ENCODE assay signal across 10 cellular contexts in genomic region chr20:62551408-62552323, GRCh38.
DNase-seq lines count a peak whose midpoint lies in the region; ATAC-seq and TF ChIP-seq lines count a peak whose summit lies in the region.
"Had no signal": no experiment of that assay in that cellular context is flagged by ENCODE, and none has a peak within 500 bp of the region (broad histone marks: within the 10 kb centered on the region; RNA-seq: fewer than 3 reads in every experiment).

No MANE protein-coding gene starts in this region.

- H3K4me3 Mint-ChIP-seq in activated naive CD8-positive, alpha-beta T cell treated with anti-CD3 and anti-CD28 coated beads, Interleukin-2, amount 50 U/mL, for 24 hours, result peak overlapping the region; percentile 21

- H3K4me1 Mint-ChIP-seq in activated naive CD8-positive, alpha-beta T cell treated with anti-CD3 and anti-CD28 coated beads, Interleukin-2, amount 50 U/mL, for 24 hours, result peaks cover 8% of the 10 kb centered on the region

- no peak overlapping the region for H4K8ac ChIP-seq in mesendoderm (ENCODE audit: low read depth, low read length)

- no peak for TF ChIP-seq EP300 in transverse colon (IDR thresholded peaks at IDR 0.05; ENCODE audit: low read depth)

- no peaks in the 10 kb centered on the region for H3K9me3 ChIP-seq in transverse colon

- no peaks in the 10 kb centered on the region for H3K36me3 ChIP-seq in mesendoderm (ENCODE audit: control insufficient read depth, insufficient read depth, low read length)
- H3K36me3 ChIP-seq in transverse colon, result no peaks in the 10 kb centered on the region

- H2AK5ac ChIP-seq in mesendoderm (ENCODE audit: low read length), result no peak overlapping the region

- H3K79me2 ChIP-seq in mesendoderm (ENCODE audit: control insufficient read depth, insufficient read depth, low read length), result no peaks in the 10 kb centered on the region

- no peak overlapping the region for H3K27ac Mint-ChIP-seq in activated naive CD8-positive, alpha-beta T cell treated with anti-CD3 and anti-CD28 coated beads, Interleukin-2, amount 50 U/mL, for 24 hours

- H2BK15ac ChIP-seq in mesendoderm (replicated peaks; ENCODE audit: low read depth), result no peak overlapping the region

- no peaks in the 10 kb centered on the region for H3K9me3 Mint-ChIP-seq in activated naive CD8-positive, alpha-beta T cell treated with anti-CD3 and anti-CD28 coated beads, Interleukin-2, amount 50 U/mL, for 24 hours

- ATAC-seq in activated naive CD8-positive, alpha-beta T cell treated with anti-CD3 and anti-CD28 coated beads, Interleukin-2, amount 50 U/mL, for 24 hours, result no peak
- no peak for ATAC-seq in HG02798 (IDR thresholded peaks at IDR 0.05; ENCODE audit: poor library complexity, unreplicated experiment)

- no peak overlapping the region for H3K23ac ChIP-seq in mesendoderm (ENCODE audit: low read length)

- no CpG with 5 or more reads among the region's 47 CpGs for WGBS in mesendoderm (ENCODE audit: extremely low coverage, insufficient coverage, low lambda C conversion rate)
- WGBS in transverse colon (ENCODE audit: low coverage in 1 of 2), 2 donors, result 27% methylated on average over 39 of the region's 47 CpGs; no CpG with 5 or more reads in 1 of the 2 donors

- peaks cover 7% of the 10 kb centered on the region for H3K27me3 ChIP-seq in mesendoderm (ENCODE audit: insufficient read depth, low read length, poor library complexity)
- H3K27me3 ChIP-seq in transverse colon, result peaks cover 94% of the 10 kb centered on the region

- H2BK5ac ChIP-seq in mesendoderm (ENCODE audit: low read length), result no peak overlapping the region

- no peaks in the 10 kb centered on the region for H3K79me1 ChIP-seq in mesendoderm (ENCODE audit: low read length)

- peaks cover 24% of the 10 kb centered on the region for H3K27me3 Mint-ChIP-seq in activated naive CD8-positive, alpha-beta T cell treated with anti-CD3 and anti-CD28 coated beads, Interleukin-2, amount 50 U/mL, for 24 hours

- no peak overlapping the region for H3K4ac ChIP-seq in mesendoderm (ENCODE audit: low read depth, low read length)

- no peak overlapping the region for H3K18ac ChIP-seq in mesendoderm (ENCODE audit: low read length)

- TF ChIP-seq CTCF in transverse colon (IDR thresholded peaks at IDR 0.05), result no peak

- no peak overlapping the region for H3K4me2 ChIP-seq in mesendoderm (ENCODE audit: low read length)

- no peaks in the 10 kb centered on the region for H3K4me1 ChIP-seq in mesendoderm (ENCODE audit: control insufficient read depth, low read depth, low read length)
- H3K4me1 ChIP-seq in transverse colon, result peaks cover 9 to 32% (median 19%) of the 10 kb centered on the region in 4 donors

- no peak overlapping the region for H4K5ac ChIP-seq in mesendoderm (ENCODE audit: low read length)

- no peak overlapping the region for H3K56ac ChIP-seq in mesendoderm (ENCODE audit: low read length)

- H3K27ac ChIP-seq in mesendoderm (ENCODE audit: low read depth, low read length), result no peak overlapping the region
- H3K27ac ChIP-seq in transverse colon, result peak overlapping the region; percentile 69 to 92 (median 82)

- H2BK120ac ChIP-seq in mesendoderm (ENCODE audit: low read depth, low read length), result no peak overlapping the region

- intact Hi-C loops in transverse colon (cut with DNase I; ENCODE audit: low total_unique reads), result no loop called here

- no peak overlapping the region for H3K4me3 ChIP-seq in mesendoderm (ENCODE audit: low read length)
- H3K4me3 ChIP-seq in transverse colon, result peak overlapping the region; percentile 36 to 51 (median 46)
- H3K4me3 ChIP-seq: lung had no signal

- DNase-seq in activated T-cell treated with anti-CD3 and anti-CD28 coated beads, Interleukin-2, amount 50 U/mL, for 1 hour, result peak; percentile 31
- DNase-seq in activated T-cell treated with anti-CD3 and anti-CD28 coated beads for 4 hours (no peak), mesendoderm (peak; percentile 14), transverse colon (no peak), NK-92 (lab: John Stamatoyannopoulos, UW; ENCODE audit: unreplicated experiment) (no peak), NCI-H1930 (lab: John Stamatoyannopoulos, UW) (no peak)
- DNase-seq in activated naive CD8-positive, alpha-beta T cell treated with anti-CD3 and anti-CD28 coated beads, Interleukin-2, amount 50 U/mL, for 24 hours, result no peak
- DNase-seq: NK-92 treated with Interleukin-12 subunit alpha and Interleukin-12 subunit beta, amount 100 ng/mL, for 24 hours had no signal

- in situ Hi-C loops in transverse colon (cut with MboI; ENCODE audit: low pct_ligation_motif_present in 1 of 4, low pct_unique_long_range_greater_than_20kb in 1 of 4, low sequenced_read_pairs in 3 of 4), result no loop called here

- no peak overlapping the region for H3K9ac ChIP-seq in mesendoderm (ENCODE audit: low read length)

- H3K36me3 Mint-ChIP-seq in activated naive CD8-positive, alpha-beta T cell treated with anti-CD3 and anti-CD28 coated beads, Interleukin-2, amount 50 U/mL, for 24 hours (ENCODE audit: low read depth), result no peaks in the 10 kb centered on the region

- no peak for TF ChIP-seq POLR2A in transverse colon (IDR thresholded peaks at IDR 0.05)

Comparison
In these comparisons a context has a peak if more than half of its experiments do, and no peak if none do; other contexts are left out.
1. DNase-seq: peak in activated T-cell treated with anti-CD3 and anti-CD28 coated beads, Interleukin-2, amount 50 U/mL, for 1 hour (single experiment) and mesendoderm (single experiment); none in activated T-cell treated with anti-CD3 and anti-CD28 coated beads for 4 hours (single experiment), activated naive CD8-positive, alpha-beta T cell treated with anti-CD3 and anti-CD28 coated beads, Interleukin-2, amount 50 U/mL, for 24 hours (single experiment), transverse colon (single experiment), NK-92 (single experiment) and NCI-H1930 (0 of 2).